In genomic region chr12:44299524-44299923, GRCh38 we compare ENCODE assay signal across 26 cellular contexts.
"Had no signal": no experiment of that assay in that cellular context is flagged by ENCODE, and none has a peak within 500 bp of the region (broad histone marks: within the 10 kb centered on the region; RNA-seq: fewer than 3 reads in every experiment).

No MANE protein-coding gene starts in this region.

- H3K27me3 Mint-ChIP-seq: activated CD4-positive, alpha-beta memory T cell treated with anti-CD3 and anti-CD28 coated beads, Interleukin-2, amount 10 ng/mL, durations not matched to agents 7 days and 5 days; activated CD4-positive, alpha-beta T cell treated with anti-CD3 and anti-CD28 coated beads for 36 hours; activated naive CD8-positive, alpha-beta T cell; activated T-helper 17 cell treated with anti-CD3 and anti-CD28 coated beads, Interleukin-2, amount 50 U/mL, for 72 hours; brain; central memory CD8-positive, alpha-beta T cell; T-helper 17 cell had no signal

- H3K27me3 ChIP-seq: Peyer's patch had no signal

- ATAC-seq: activated CD4-positive, alpha-beta T cell treated with anti-CD3 and anti-CD28 coated beads for 36 hours; activated T-helper 17 cell treated with anti-CD3 and anti-CD28 coated beads, Interleukin-2, amount 50 U/mL, for 72 hours; T-helper 17 cell had no signal

- H3K4me1 Mint-ChIP-seq: activated CD4-positive, alpha-beta T cell treated with anti-CD3 and anti-CD28 coated beads for 36 hours; activated T-helper 17 cell treated with anti-CD3 and anti-CD28 coated beads, Interleukin-2, amount 50 U/mL, for 72 hours; brain; central memory CD8-positive, alpha-beta T cell; T-helper 17 cell had no signal

- H3K4me2 ChIP-seq: KMS-11 had no signal

- H3K36me3 ChIP-seq: Peyer's patch had no signal

- H3K9me3 Mint-ChIP-seq: activated CD4-positive, alpha-beta memory T cell treated with anti-CD3 and anti-CD28 coated beads, Interleukin-2, amount 10 ng/mL, durations not matched to agents 7 days and 5 days had no signal

- H3K4me3 ChIP-seq: Peyer's patch had no signal

- H3K9ac ChIP-seq: KMS-11 had no signal

- DNase-seq: activated CD4-positive, alpha-beta memory T cell treated with anti-CD3 and anti-CD28 coated beads, Interleukin-2, amount 10 ng/mL, durations not matched to agents 7 days and 5 days; activated CD4-positive, alpha-beta T cell treated with anti-CD3 and anti-CD28 coated beads for 36 hours; activated CD4-positive, alpha-beta T cell treated with anti-CD3 and anti-CD28 coated beads, Interleukin-2, amount 50 U/mL, for 1 hour; activated gamma-delta T cell; activated naive CD4-positive, alpha-beta T cell treated with anti-CD3 and anti-CD28 coated beads for 36 hours; activated T-cell treated with anti-CD3 and anti-CD28 coated beads for 4 hours; activated T-cell treated with anti-CD3 and anti-CD28 coated beads, Interleukin-2, amount 50 U/mL, for 48 hours; amygdala; NCI-H1092; NCI-H1417 treated with DMSO at 0.1 percent for 48 hours; NCI-H1694; NCI-H2029 treated with DMSO at 0.1 percent for 48 hours; NCI-H345; NCI-H510A; NCI-H526 treated with DMSO at 0.1 percent for 48 hours; NCI-H82; Peyer's patch; SHP77 treated with DMSO at 0.1 percent for 48 hours; T-helper 17 cell; T1000 had no signal

- H3K27ac ChIP-seq: KMS-11, Peyer's patch, VCaP had no signal

- H3K4me3 Mint-ChIP-seq: activated CD4-positive, alpha-beta memory T cell treated with anti-CD3 and anti-CD28 coated beads, Interleukin-2, amount 10 ng/mL, durations not matched to agents 7 days and 5 days; activated CD4-positive, alpha-beta T cell treated with anti-CD3 and anti-CD28 coated beads for 36 hours; activated naive CD4-positive, alpha-beta T cell treated with anti-CD3 and anti-CD28 coated beads for 36 hours; activated naive CD8-positive, alpha-beta T cell; activated T-helper 17 cell treated with anti-CD3 and anti-CD28 coated beads, Interleukin-2, amount 50 U/mL, for 72 hours; brain; central memory CD8-positive, alpha-beta T cell; T-helper 17 cell had no signal

- H3K27ac Mint-ChIP-seq: activated CD4-positive, alpha-beta memory T cell treated with anti-CD3 and anti-CD28 coated beads, Interleukin-2, amount 10 ng/mL, durations not matched to agents 7 days and 5 days; activated CD4-positive, alpha-beta T cell treated with anti-CD3 and anti-CD28 coated beads for 36 hours; activated naive CD4-positive, alpha-beta T cell treated with anti-CD3 and anti-CD28 coated beads for 36 hours; activated naive CD8-positive, alpha-beta T cell; activated T-helper 17 cell treated with anti-CD3 and anti-CD28 coated beads, Interleukin-2, amount 50 U/mL, for 72 hours; T-helper 17 cell had no signal
